15 cellular contexts compared by ENCODE assay signal in the genomic region with DNA sequence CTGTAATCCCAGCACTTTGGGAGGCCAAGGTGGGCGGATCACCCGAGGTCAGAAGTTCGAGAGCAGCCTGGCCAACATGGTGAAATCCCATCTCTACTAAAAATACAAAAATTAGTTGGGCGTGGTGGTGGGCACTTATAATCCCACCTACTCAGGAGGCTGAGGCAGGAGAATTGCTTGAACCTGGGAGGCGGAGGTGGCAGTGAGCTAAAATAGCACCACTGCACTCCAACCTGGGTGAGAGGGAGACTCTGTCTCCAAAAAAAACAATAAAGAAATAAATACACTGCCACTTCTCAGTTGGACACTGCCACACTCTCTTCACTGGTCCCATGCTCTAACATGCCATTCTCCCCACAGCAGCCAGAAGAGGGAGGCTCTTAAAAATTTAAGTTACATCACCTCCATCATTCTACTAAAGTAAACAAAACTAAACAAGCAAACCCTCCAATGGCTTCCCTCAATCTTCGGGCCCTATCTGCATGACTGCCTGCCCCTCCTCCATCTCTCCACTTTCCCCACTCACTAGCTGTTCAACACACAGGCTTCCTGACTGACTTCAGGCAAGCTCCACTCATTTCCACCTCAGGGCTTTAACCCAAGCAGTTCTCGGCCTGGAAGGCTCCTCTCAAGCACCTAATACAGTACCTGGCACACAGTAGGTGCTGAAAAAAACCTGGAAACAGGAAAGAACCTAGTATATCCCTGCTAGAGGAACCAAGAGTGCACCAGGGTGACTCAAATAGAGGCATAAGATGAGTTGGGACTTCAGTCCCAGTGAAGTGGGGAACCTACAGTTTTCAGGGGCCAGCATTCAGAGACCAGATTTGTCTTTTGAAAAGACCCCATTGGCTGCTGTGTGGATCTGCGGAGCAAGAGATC. TPM values are rescaled to one million over a fixed set of nuclear protein-coding genes. Genes with fewer than 3 reads are reported as not detected.
A peak's percentile ranks its signal among the peaks of the same experiment; 100 is the strongest.
DNase-seq lines count a peak whose midpoint lies in the region; ATAC-seq and TF ChIP-seq lines count a peak whose summit lies in the region.
"Had no signal": no experiment of that assay in that cellular context is flagged by ENCODE, and none has a peak within 500 bp of the region (broad histone marks: within the 10 kb centered on the region; RNA-seq: fewer than 3 reads in every experiment).

No MANE protein-coding gene starts in this region.

- peaks cover 22% of the 10 kb centered on the region; the same call in 1 of the 2 replicates for H4K20me1 ChIP-seq in IMR-90 (ENCODE audit: insufficient read depth, low read length)

- peak overlapping the region; percentile 65; the same call in 1 of the 2 replicates for H3K14ac ChIP-seq in IMR-90 (replicated peaks; ENCODE audit: low read depth, low read length)

- no peak overlapping the region for H3K18ac ChIP-seq in IMR-90 (ENCODE audit: low read depth, low read length)

- peaks cover 9% of the 10 kb centered on the region for H3K4me1 ChIP-seq in IMR-90 (ENCODE audit: control insufficient read depth, insufficient read depth, low read length)
- H3K4me1 ChIP-seq in Panc1 (ENCODE audit: control insufficient read depth, insufficient read depth, low read length): peaks cover 28% of the 10 kb centered on the region
- no peaks in the 10 kb centered on the region for H3K4me1 ChIP-seq in aorta (ENCODE audit: control insufficient read depth in 1 of 2, insufficient read depth in 2 of 2, low read length in 2 of 2)
- peaks cover 22% of the 10 kb centered on the region for H3K4me1 ChIP-seq in vagina

- H3K9me3 ChIP-seq in IMR-90 (ENCODE audit: control insufficient read depth, insufficient read depth, low read length): no peaks in the 10 kb centered on the region
- H3K9me3 ChIP-seq in Panc1 (ENCODE audit: control insufficient read depth, insufficient read depth, low read depth, low read length): no peaks in the 10 kb centered on the region
- no peaks in the 10 kb centered on the region for H3K9me3 ChIP-seq in aorta (ENCODE audit: control insufficient read depth, low read length)
- no peaks in the 10 kb centered on the region for H3K9me3 ChIP-seq in vagina

- WGBS in IMR-90 (ENCODE audit: extremely low coverage in 2 of 2, insufficient read length in 1 of 2), 2 experiments: 38% methylated on average over 1 of the region's 8 CpGs; no CpG with 5 or more reads in 1 of the 2 experiments
- 86 to 88% methylated on average over 8 of the region's 8 CpGs for WGBS in aorta, 2 donors

- dilution Hi-C loops in IMR-90 (cut with HindIII; ENCODE audit: low sequenced_read_pairs, unreplicated experiment): no loop called here

- H4K5ac ChIP-seq in IMR-90 (ENCODE audit: low read depth, low read length): no peak overlapping the region; the same call in 1 of the 2 replicates

- no peak overlapping the region for H3K56ac ChIP-seq in IMR-90 (ENCODE audit: extremely low read depth, insufficient read depth, low read length)

- peak overlapping the region in 1 of 2 experiments; percentile 8; a peak in 1 of 4 replicates for H4K8ac ChIP-seq in IMR-90 (ENCODE audit: low read depth in 2 of 2, low read length in 2 of 2)

- intact Hi-C loops in IMR-90 (cut with micrococcal nuclease): no loop called here
- intact Hi-C loops in Panc1 (cut with micrococcal nuclease; ENCODE audit: unreplicated experiment): loop anchor here (10.0 kb wide), 1 partner anchor 105 kb away; no protein-coding TSS in a partner anchor
- intact Hi-C loops in aorta (cut with DNase I): no loop called here
- intact Hi-C loops in vagina (cut with DNase I): no loop called here

- TF ChIP-seq RAD21 in IMR-90 (IDR thresholded peaks at IDR 0.05; ENCODE audit: low read length): no peak

- H3K27me3 ChIP-seq in IMR-90 (ENCODE audit: control insufficient read depth, insufficient read depth, low read length) (no peaks in the 10 kb centered on the region), Panc1 (ENCODE audit: control insufficient read depth, insufficient read depth, low read length) (no peaks in the 10 kb centered on the region), aorta (ENCODE audit: control insufficient read depth in 1 of 2, insufficient read depth in 2 of 2, low read length in 1 of 2) (no peaks in the 10 kb centered on the region), vagina (no peaks in the 10 kb centered on the region)

- in situ Hi-C loops in Caki2 (cut with HindIII; ENCODE audit: low pct_unique_long_range_greater_than_20kb, low sequenced_read_pairs) (no loop called here), IMR-90 (cut with MboI; ENCODE audit: low sequenced_read_pairs) (loop anchor here (10.0 kb wide), 1 partner anchor 415 kb away; no protein-coding TSS in a partner anchor), Panc1 (cut with HindIII; ENCODE audit: low pct_unique_long_range_greater_than_20kb, low sequenced_read_pairs) (no loop called here)

- POLR2A ChIA-PET in IMR-90 (lab: Charles Lee; ENCODE audit: unreplicated experiment): no interaction called here
- POLR2A ChIA-PET in Panc1 (lab: Charles Lee): no interaction called here

- H3K23ac ChIP-seq in IMR-90 (ENCODE audit: low read depth, low read length): 0 out of 2 replicates have a peak overlapping the region, but pooled peaks have one; percentile 54

- H3K9ac ChIP-seq in IMR-90 (ENCODE audit: low read depth, low read length): no peak overlapping the region

- no peak overlapping the region for H2BK5ac ChIP-seq in IMR-90 (ENCODE audit: low read depth, low read length, poor library complexity, severe bottlenecking)

- H3K27ac ChIP-seq in IMR-90 (ENCODE audit: insufficient read depth, low read length) (no peak overlapping the region; the same call in 1 of the 2 replicates), Panc1 (ENCODE audit: low read length) (0 out of 2 replicates have a peak overlapping the region, but pooled peaks have one; percentile 39), aorta (ENCODE audit: low read depth in 1 of 2, low read length in 2 of 2) (no peak overlapping the region), vagina (no peak overlapping the region)

- H3K4me2 ChIP-seq in IMR-90 (ENCODE audit: low read depth, low read length): no peak overlapping the region

- no peaks in the 10 kb centered on the region; the same call in none of the 2 replicates for H3K36me3 ChIP-seq in IMR-90 (ENCODE audit: control insufficient read depth, insufficient read depth, low read length)
- H3K36me3 ChIP-seq in Panc1 (ENCODE audit: control insufficient read depth, insufficient read depth, low read length): 0 out of 2 replicates have a peak, but pooled peaks cover 2% of the 10 kb centered on the region
- H3K36me3 ChIP-seq in aorta (ENCODE audit: control insufficient read depth in 1 of 2, insufficient read depth in 2 of 2, low read length in 1 of 2): no peaks in the 10 kb centered on the region
- H3K36me3 ChIP-seq in vagina: no peaks in the 10 kb centered on the region

- TF ChIP-seq CTCF in IMR-90 (conservative IDR thresholded peaks at IDR 0.05; ENCODE audit: low read depth, low read length) (no peak), Panc1 (IDR thresholded peaks at IDR 0.05) (no peak), vagina (IDR thresholded peaks at IDR 0.05) (no peak)

- BruUV-seq in IMR-90 (replicated peaks; lab: Mats Ljungman, UMichigan) (no TSS peak), Panc1 (replicated peaks; lab: Mats Ljungman, UMichigan) (no TSS peak)

- peak overlapping the region; percentile 53; the same call in 1 of the 2 replicates for H2AK5ac ChIP-seq in IMR-90 (ENCODE audit: low read depth, low read length)

- H2BK120ac ChIP-seq in IMR-90 (ENCODE audit: low read depth, low read length): no peak overlapping the region

- no peak overlapping the region for H2AK9ac ChIP-seq in IMR-90 (replicated peaks; ENCODE audit: low read depth, low read length, poor library complexity)

- DNase-seq in Caki2 (ENCODE audit: low read depth) (peak; percentile 85), IMR-90 (peak; percentile 44), Panc1 (ENCODE audit: low read depth, low spot score) (no peak), iris pigment epithelial cell (ENCODE audit: low read depth) (peak; percentile 34), aorta (no peak), vagina (ENCODE audit: extremely low spot score in 2 of 2) (no peak)
- no peak for DNase-seq in activated CD8-positive, alpha-beta memory T cell treated with anti-CD3 and anti-CD28 coated beads for 24 hours
- DNase-seq: CD8-positive, alpha-beta memory T cell; effector CD4-positive, alpha-beta T cell; natural killer cell; stimulated activated naive CD4-positive, alpha-beta T cell treated with Interleukin-2 at 50 U/mL for 16 hours; T-helper 1 cell had no signal

- ATAC-seq in IMR-90 (ENCODE audit: low read depth) (peak; percentile 3; the same call in 1 of the 2 replicates), Panc1 (no peak), HG03354 (IDR thresholded peaks at IDR 0.05; ENCODE audit: poor library complexity, severe bottlenecking, unreplicated experiment) (no peak), aorta (ENCODE audit: low FRiP score) (no peak)
- ATAC-seq: natural killer cell had no signal

- no peak overlapping the region for H4K91ac ChIP-seq in IMR-90 (ENCODE audit: insufficient read depth, low read depth, low read length)

- H2AFZ ChIP-seq in IMR-90 (replicated peaks; ENCODE audit: low read length, poor library complexity): no peak overlapping the region

- peaks cover 41 to 59% of the 10 kb centered on the region in 2 experiments for H3K79me1 ChIP-seq in IMR-90 (ENCODE audit: low read depth in 1 of 2, low read length in 2 of 2)

- H3K4ac ChIP-seq in IMR-90 (ENCODE audit: low read depth, low read length): 0 out of 2 replicates have a peak overlapping the region, but pooled peaks have one; percentile 40

- no peak overlapping the region for H3K4me3 ChIP-seq in IMR-90 (ENCODE audit: insufficient read depth, low read depth, low read length)
- H3K4me3 ChIP-seq in Panc1 (ENCODE audit: low read depth in 2 of 2, low read length in 2 of 2): no peak overlapping the region
- H3K4me3 ChIP-seq in aorta (ENCODE audit: low read length in 2 of 2): no peak overlapping the region
- no peak overlapping the region for H3K4me3 ChIP-seq in vagina

- H2BK15ac ChIP-seq in IMR-90 (ENCODE audit: low read depth, low read length): no peak overlapping the region

- no peak overlapping the region for H2BK20ac ChIP-seq in IMR-90 (ENCODE audit: low read depth, low read length)

- CTCF ChIA-PET in IMR-90 (lab: Yijun Ruan, JAX) (interaction anchor here (1.2 to 1.7 kb wide), 2 partner anchors 13 to 110 kb away, joined by 3 to 7 read pairs; no protein-coding TSS in a partner anchor), Panc1 (lab: Charles Lee) (no interaction called here)

- peaks cover 9% of the 10 kb centered on the region for H3K9me1 ChIP-seq in IMR-90 (ENCODE audit: insufficient read depth, low read length)

- TF ChIP-seq POLR2A in IMR-90 (IDR thresholded peaks at IDR 0.05; ENCODE audit: low read depth, low read length) (no peak), vagina (IDR thresholded peaks at IDR 0.05) (no peak)

RNA-seq across cellular contexts. Expression of gene AHCY, which starts 3.0 kb away (rescaled TPM):
- total RNA-seq in Caki2 (2014; rRNA removed; shearing (Covaris generic); ENCODE audit: low replicate concordance): 247 and 297 TPM in 2 replicates
- total RNA-seq in IMR-90 (2012; rRNA removed): 194 and 210 TPM in 2 replicates
- polyA plus RNA-seq in IMR-90 (2012; rRNA removed): 135 and 138 TPM in 2 replicates
- polyA plus RNA-seq in IMR-90 (2012; cell fraction: cytosol; rRNA removed): 116 and 153 TPM in 2 replicates
- 77.9 and 122 TPM in 2 replicates for polyA plus RNA-seq in IMR-90 (2012; cell fraction: nucleus; rRNA removed; ENCODE audit: low replicate concordance)
- total RNA-seq in Panc1 (2021; ENCODE audit: unreplicated experiment): 171 TPM
- polyA plus RNA-seq in Panc1 (2012; ENCODE audit: insufficient read length): 207 TPM
- total RNA-seq in aorta: 10 to 100 TPM; 31.8 to 37.9 TPM
- 10 to 100 TPM; 38.1 to 53.0 TPM for polyA plus RNA-seq in aorta
- total RNA-seq in vagina: 98.2 TPM

RNA-seq across cellular contexts. Expression of gene ASIP, which starts 58.9 kb away (rescaled TPM):
- total RNA-seq in Caki2 (2014; rRNA removed; shearing (Covaris generic); ENCODE audit: low replicate concordance): not detected in 2 replicates
- not detected in 2 replicates for total RNA-seq in IMR-90 (2012; rRNA removed)
- polyA plus RNA-seq in IMR-90 (2012; rRNA removed): not detected in 2 replicates
- not detected in 2 replicates for polyA plus RNA-seq in IMR-90 (2012; cell fraction: cytosol; rRNA removed)
- polyA plus RNA-seq in IMR-90 (2012; cell fraction: nucleus; rRNA removed; ENCODE audit: low replicate concordance): not detected in 2 replicates
- total RNA-seq in Panc1 (2021; ENCODE audit: unreplicated experiment): not detected
- not detected for polyA plus RNA-seq in Panc1 (2012; ENCODE audit: insufficient read length)
- total RNA-seq in aorta: not detected
- not detected for polyA plus RNA-seq in aorta
- total RNA-seq in vagina: not detected
- total RNA-seq: activated CD8-positive, alpha-beta memory T cell treated with anti-CD3 and anti-CD28 coated beads for 36 hours; CD8-positive, alpha-beta memory T cell; natural killer cell; NCI-H460 had no signal
- polyA plus RNA-seq: CD8-positive, alpha-beta memory T cell had no signal

Comparison
In these comparisons a context has a peak if more than half of its experiments do, and no peak if none do; other contexts are left out.
1. DNase-seq: peak in Caki2 (single experiment), IMR-90 (single experiment) and iris pigment epithelial cell (single experiment); none in Panc1 (single experiment), aorta (0 of 2), vagina (0 of 2) and activated CD8-positive, alpha-beta memory T cell treated with anti-CD3 and anti-CD28 coated beads for 24 hours (single experiment).